Comparison of ENCODE assay signal across 8 cellular contexts in genomic region chr5:96963267-96963666, GRCh38. TPM values are rescaled to one million over a fixed set of nuclear protein-coding genes. Genes with fewer than 3 reads are reported as not detected.
DNase-seq lines count a peak whose midpoint lies in the region; ATAC-seq and TF ChIP-seq lines count a peak whose summit lies in the region.

No MANE protein-coding gene starts in this region.

- ATAC-seq in activated T-cell treated with anti-CD3 and anti-CD28 coated beads, Interleukin-2, amount 50 U/mL, for 72 hours (replicated peaks in 1 of 2), result peak; percentile 70 to 81
- ATAC-seq in HG03060 (IDR thresholded peaks at IDR 0.05; ENCODE audit: low read depth, unreplicated experiment) (peak; percentile 32), SK-N-SH treated with all-trans-retinoic acid at 6 μM for 48 hours (peak; percentile 44; the same call in 2 of the 3 replicates), GM19324 (IDR thresholded peaks at IDR 0.05; ENCODE audit: low FRiP score, unreplicated experiment) (no peak)

- no peaks in the 10 kb centered on the region for H3K27me3 Mint-ChIP-seq in activated T-cell treated with anti-CD3 and anti-CD28 coated beads, Interleukin-2, amount 50 U/mL, for 72 hours (ENCODE audit: low read depth)

- peak overlapping the region; percentile 91 for H3K27ac Mint-ChIP-seq in activated T-cell treated with anti-CD3 and anti-CD28 coated beads, Interleukin-2, amount 50 U/mL, for 72 hours

- TF ChIP-seq EP300 in sigmoid colon (IDR thresholded peaks at IDR 0.05), result no peak

- DNase-seq in activated T-cell treated with anti-CD3 and anti-CD28 coated beads, Interleukin-2, amount 50 U/mL, for 72 hours, result peak; percentile 24 to 37
- DNase-seq in activated T-cell treated with anti-CD3 and anti-CD28 coated beads, Interleukin-2, amount 50 U/mL, for 1 hour, result no peak
- peak; percentile 73 for DNase-seq in fibroblast of gingiva (ENCODE audit: low read depth)
- DNase-seq in sigmoid colon, result peak; percentile 75
- no peak for DNase-seq in COLO829 (ENCODE audit: low spot score)

- intact Hi-C loops in sigmoid colon (cut with DNase I), result no loop called here

- H3K9me3 ChIP-seq in sigmoid colon, result no peaks in the 10 kb centered on the region

- H3K9me3 Mint-ChIP-seq in activated T-cell treated with anti-CD3 and anti-CD28 coated beads, Interleukin-2, amount 50 U/mL, for 72 hours, result no peaks in the 10 kb centered on the region

- H3K4me3 ChIP-seq in sigmoid colon, result no peak overlapping the region

- peaks cover 84% of the 10 kb centered on the region for H3K4me1 Mint-ChIP-seq in activated T-cell treated with anti-CD3 and anti-CD28 coated beads, Interleukin-2, amount 50 U/mL, for 72 hours (ENCODE audit: low read depth)

- WGBS in sigmoid colon, 2 donors, result 25 to 29% methylated on average over 3 of the region's 3 CpGs

- H3K27ac ChIP-seq in sigmoid colon, result peak overlapping the region; percentile 13 to 53 (median 35)

- TF ChIP-seq CTCF in sigmoid colon (IDR thresholded peaks at IDR 0.05), result no peak

- peaks cover 0 to 43% (median 19%) of the 10 kb centered on the region in 4 donors for H3K4me1 ChIP-seq in sigmoid colon

- H3K36me3 ChIP-seq in sigmoid colon, result no peaks in the 10 kb centered on the region

- H3K36me3 Mint-ChIP-seq in activated T-cell treated with anti-CD3 and anti-CD28 coated beads, Interleukin-2, amount 50 U/mL, for 72 hours (ENCODE audit: insufficient read depth in 2 of 2), result peaks cover 0 to 7% of the 10 kb centered on the region in 2 donors

- no peaks in the 10 kb centered on the region for H3K27me3 ChIP-seq in sigmoid colon

- H3K4me3 Mint-ChIP-seq in activated T-cell treated with anti-CD3 and anti-CD28 coated beads, Interleukin-2, amount 50 U/mL, for 72 hours, result peak overlapping the region; percentile 72 to 90

- TF ChIP-seq POLR2A in sigmoid colon (IDR thresholded peaks at IDR 0.05), result no peak

TF ChIP-seq in SK-N-SH treated with all-trans-retinoic acid at 6 μM for 48 hours, 23 proteins besides CTCF, POLR2A, EP300 and RAD21:
- TF ChIP-seq SNAI2 (CRISPR knock-in tag; IDR thresholded peaks at IDR 0.05), result no peak
- TF ChIP-seq CREB5 (CRISPR knock-in tag; IDR thresholded peaks at IDR 0.05; ENCODE audit: low read depth), result no peak
- no peak for TF ChIP-seq TOX (CRISPR knock-in tag; IDR thresholded peaks at IDR 0.05; ENCODE audit: borderline replicate concordance)
- no peak for TF ChIP-seq ZNF8 (CRISPR knock-in tag; IDR thresholded peaks at IDR 0.05)
- TF ChIP-seq ZFP30 (CRISPR knock-in tag; IDR thresholded peaks at IDR 0.05), result no peak
- TF ChIP-seq GLIS3 (CRISPR knock-in tag; IDR thresholded peaks at IDR 0.05), result no peak
- no peak for TF ChIP-seq OSR1 (CRISPR knock-in tag; IDR thresholded peaks at IDR 0.05)
- TF ChIP-seq ISL1 (CRISPR knock-in tag; IDR thresholded peaks at IDR 0.05), result no peak
- no peak for TF ChIP-seq PPARA (CRISPR knock-in tag; IDR thresholded peaks at IDR 0.05; ENCODE audit: borderline replicate concordance)

RNA-seq across cellular contexts. Expression of gene LNPEP, which starts 27.4 kb away (rescaled TPM):
- total RNA-seq in activated T-cell treated with anti-CD3 and anti-CD28 coated beads, Interleukin-2, amount 50 U/mL, for 72 hours, result 10 to 100 TPM; 75.7 to 80.3 TPM
- 10 to 100 TPM; 45.2 to 68.1 (median 59.0) TPM for total RNA-seq in sigmoid colon
- polyA plus RNA-seq in sigmoid colon, result 10 to 100 TPM in 1 of 3 donors, 1 to 10 TPM in 2; 1.4 to 12.7 (median 1.8) TPM

Comparison
In these comparisons a context has a peak if more than half of its experiments do, and no peak if none do; other contexts are left out.
1. DNase-seq: peak in activated T-cell treated with anti-CD3 and anti-CD28 coated beads, Interleukin-2, amount 50 U/mL, for 72 hours (2 of 2), fibroblast of gingiva (single experiment) and sigmoid colon (single experiment); none in activated T-cell treated with anti-CD3 and anti-CD28 coated beads, Interleukin-2, amount 50 U/mL, for 1 hour (single experiment) and COLO829 (single experiment).